Comparison of ENCODE assay signal across 2 cellular contexts in genomic region chr6:84032000-84032399, GRCh38. TPM values are rescaled to one million over a fixed set of nuclear protein-coding genes. Genes with fewer than 3 reads are reported as not detected.
"Had no signal": no experiment of that assay in that cellular context is flagged by ENCODE, and none has a peak within 500 bp of the region (broad histone marks: within the 10 kb centered on the region; RNA-seq: fewer than 3 reads in every experiment).

No MANE protein-coding gene starts in this region.

RNA-seq across cellular contexts. Expression of gene MRAP2, which starts 1.6 kb away (rescaled TPM):
- total RNA-seq: PC-9, Right ventricle myocardium inferior had no signal
